Comparison of ENCODE assay signal across 19 cellular contexts in genomic region chr2:64792310-64792709, GRCh38.
A peak's percentile ranks its signal among the peaks of the same experiment; 100 is the strongest.
DNase-seq lines count a peak whose midpoint lies in the region; ATAC-seq and TF ChIP-seq lines count a peak whose summit lies in the region.
"Had no signal": no experiment of that assay in that cellular context is flagged by ENCODE, and none has a peak within 500 bp of the region (broad histone marks: within the 10 kb centered on the region; RNA-seq: fewer than 3 reads in every experiment).

No MANE protein-coding gene starts in this region.

- no peaks in the 10 kb centered on the region for H3K27me3 Mint-ChIP-seq in type B pancreatic cell
- H3K27me3 Mint-ChIP-seq in CD4-positive, alpha-beta memory T cell = peaks cover 0 to 2% of the 10 kb centered on the region in 2 donors
- H3K27me3 Mint-ChIP-seq: memory B cell had no signal

- H3K9me3 ChIP-seq in CD4-positive, alpha-beta memory T cell (ENCODE audit: control insufficient read depth in 1 of 2, low read length in 2 of 2) = no peaks in the 10 kb centered on the region
- H3K9me3 ChIP-seq: suprapubic skin had no signal

- H3K4me1 ChIP-seq in CD4-positive, alpha-beta memory T cell (ENCODE audit: insufficient read depth, low read length) = no peaks in the 10 kb centered on the region

- H3K4me3 ChIP-seq in epithelial cell of proximal tubule (ENCODE audit: low read depth, low read length) = no peak overlapping the region
- no peak overlapping the region for H3K4me3 ChIP-seq in CD4-positive, alpha-beta memory T cell (ENCODE audit: low read length in 2 of 2)
- H3K4me3 ChIP-seq: suprapubic skin had no signal

- POLR2A ChIA-PET in CD4-positive, alpha-beta memory T cell (lab: Charles Lee; ENCODE audit: partially characterized antibody) = no interaction called here

- no peak overlapping the region for H3K27ac ChIP-seq in CD4-positive, alpha-beta memory T cell (ENCODE audit: low read depth, low read length)
- H3K27ac ChIP-seq: C4-2B, suprapubic skin had no signal

- no peaks in the 10 kb centered on the region for H3K9me3 Mint-ChIP-seq in type B pancreatic cell
- H3K9me3 Mint-ChIP-seq in CD4-positive, alpha-beta memory T cell = no peaks in the 10 kb centered on the region
- H3K9me3 Mint-ChIP-seq: activated naive CD8-positive, alpha-beta T cell treated with anti-CD3 and anti-CD28 coated beads, Interleukin-2, amount 10 ng/mL, durations not matched to agents 7 days and 5 days; memory B cell; nephron progenitor cell had no signal

- H3K27ac Mint-ChIP-seq in type B pancreatic cell = no peak overlapping the region
- H3K27ac Mint-ChIP-seq in CD4-positive, alpha-beta memory T cell = no peak overlapping the region
- H3K27ac Mint-ChIP-seq: activated CD4-positive, alpha-beta T cell treated with anti-CD3 and anti-CD28 coated beads for 36 hours; activated naive CD8-positive, alpha-beta T cell treated with anti-CD3 and anti-CD28 coated beads, Interleukin-2, amount 10 ng/mL, durations not matched to agents 7 days and 5 days; memory B cell; nephron progenitor cell had no signal

- ATAC-seq in HG03108 (IDR thresholded peaks at IDR 0.05; ENCODE audit: unreplicated experiment) = no peak
- ATAC-seq: activated CD4-positive, alpha-beta T cell treated with anti-CD3 and anti-CD28 coated beads for 36 hours; right cardiac atrium had no signal

- CTCF ChIA-PET in CD4-positive, alpha-beta memory T cell (lab: Charles Lee; ENCODE audit: partially characterized antibody) = no interaction called here

- peaks cover 8% of the 10 kb centered on the region for H3K4me1 Mint-ChIP-seq in type B pancreatic cell (ENCODE audit: unreplicated experiment)
- H3K4me1 Mint-ChIP-seq in CD4-positive, alpha-beta memory T cell = no peaks in the 10 kb centered on the region
- H3K4me1 Mint-ChIP-seq: activated CD4-positive, alpha-beta T cell treated with anti-CD3 and anti-CD28 coated beads for 36 hours; activated naive CD8-positive, alpha-beta T cell treated with anti-CD3 and anti-CD28 coated beads, Interleukin-2, amount 10 ng/mL, durations not matched to agents 7 days and 5 days had no signal

- H3K27me3 ChIP-seq in CD4-positive, alpha-beta memory T cell (ENCODE audit: insufficient read depth, low read length) = no peaks in the 10 kb centered on the region
- H3K27me3 ChIP-seq: suprapubic skin had no signal

- no peaks in the 10 kb centered on the region for H3K36me3 Mint-ChIP-seq in type B pancreatic cell
- no peaks in the 10 kb centered on the region for H3K36me3 Mint-ChIP-seq in CD4-positive, alpha-beta memory T cell
- H3K36me3 Mint-ChIP-seq: activated naive CD8-positive, alpha-beta T cell treated with anti-CD3 and anti-CD28 coated beads, Interleukin-2, amount 10 ng/mL, durations not matched to agents 7 days and 5 days; memory B cell had no signal

- no peak overlapping the region for H3K4me3 Mint-ChIP-seq in type B pancreatic cell
- no peak overlapping the region for H3K4me3 Mint-ChIP-seq in CD4-positive, alpha-beta memory T cell
- H3K4me3 Mint-ChIP-seq: activated CD4-positive, alpha-beta T cell treated with anti-CD3 and anti-CD28 coated beads for 36 hours; activated naive CD8-positive, alpha-beta T cell treated with anti-CD3 and anti-CD28 coated beads, Interleukin-2, amount 10 ng/mL, durations not matched to agents 7 days and 5 days; memory B cell; nephron progenitor cell had no signal

- intact Hi-C loops in CD4-positive, alpha-beta memory T cell (cut with micrococcal nuclease) = no loop called here

- TF ChIP-seq CTCF in epithelial cell of proximal tubule (conservative IDR thresholded peaks at IDR 0.05; ENCODE audit: low read depth, low read length) (peak; percentile 51), type B pancreatic cell (conservative IDR thresholded peaks at IDR 0.05) (peak; percentile 22)

- DNase-seq in HT-29 (ENCODE audit: low spot score) = peak; percentile 31
- DNase-seq in SK-MEL-5 (ENCODE audit: low read depth, low spot score) = peak; percentile 57
- no peak for DNase-seq in epithelial cell of proximal tubule (ENCODE audit: low read depth)
- DNase-seq in type B pancreatic cell (ENCODE audit: extremely low spot score, unreplicated experiment) = no peak
- DNase-seq in CD4-positive, alpha-beta memory T cell = no peak
- DNase-seq in GOT3 (lab: John Stamatoyannopoulos, UW) = no peak
- DNase-seq: activated CD4-positive, alpha-beta T cell treated with anti-CD3 and anti-CD28 coated beads for 36 hours; activated naive CD8-positive, alpha-beta T cell treated with anti-CD3 and anti-CD28 coated beads, Interleukin-2, amount 10 ng/mL, durations not matched to agents 7 days and 5 days; central memory CD4-positive, alpha-beta T cell; EL; NCI-H1092 treated with DMSO at 0.1 percent for 48 hours; NCI-H2171; nephron progenitor cell; right cardiac atrium; stimulated activated CD4-positive, alpha-beta T cell treated with anti-CD3 and anti-CD28 coated beads, Interleukin-2, amount 100 ng/mL, for 24 hours had no signal

- H3K36me3 ChIP-seq in CD4-positive, alpha-beta memory T cell (ENCODE audit: insufficient read depth, low read length) = no peaks in the 10 kb centered on the region
- H3K36me3 ChIP-seq: suprapubic skin had no signal

- in situ Hi-C loops in SK-MEL-5 (cut with HindIII; ENCODE audit: low pct_unique_long_range_greater_than_20kb, low sequenced_read_pairs) = no loop called here

Comparison
In these comparisons a context has a peak if more than half of its experiments do, and no peak if none do; other contexts are left out.
1. DNase-seq: peak in HT-29 (single experiment) and SK-MEL-5 (single experiment); none in epithelial cell of proximal tubule (single experiment), type B pancreatic cell (single experiment), CD4-positive, alpha-beta memory T cell (0 of 5) and GOT3 (single experiment).